Comparison of ENCODE assay signal across 11 cellular contexts in genomic region chr1:152777510-152778137, GRCh38. TPM values are rescaled to one million over a fixed set of nuclear protein-coding genes. Genes with fewer than 3 reads are reported as not detected.
A peak's percentile ranks its signal among the peaks of the same experiment; 100 is the strongest.
DNase-seq lines count a peak whose midpoint lies in the region; TF ChIP-seq lines count a peak whose summit lies in the region.
"Had no signal": no experiment of that assay in that cellular context is flagged by ENCODE, and none has a peak within 500 bp of the region (broad histone marks: within the 10 kb centered on the region; RNA-seq: fewer than 3 reads in every experiment).

No MANE protein-coding gene starts in this region.

- DNase-seq in NCI-H146 (lab: John Stamatoyannopoulos, UW) (peak; percentile 21), NCI-H146 treated with DMSO at 0.1 percent for 48 hours (lab: John Stamatoyannopoulos, UW; ENCODE audit: unreplicated experiment) (no peak), GM13977 (ENCODE audit: low spot score) (peak; percentile 43), fibroblast of villous mesenchyme (ENCODE audit: low read depth) (no peak), smooth muscle cell (lab: John Stamatoyannopoulos, UW; ENCODE audit: unreplicated experiment) (no peak), T-helper 2 cell (no peak), esophagus muscularis mucosa (ENCODE audit: extremely low spot score) (no peak)
- DNase-seq: colonic mucosa had no signal

- no peak for TF ChIP-seq POLR2A in esophagus muscularis mucosa (IDR thresholded peaks at IDR 0.05; ENCODE audit: low read depth)

- H3K9me3 ChIP-seq in OCI-LY3 (ENCODE audit: insufficient read depth, low read length) (no peaks in the 10 kb centered on the region), smooth muscle cell (replicated peaks; ENCODE audit: low read depth) (peaks cover 7% of the 10 kb centered on the region), esophagus muscularis mucosa (no peaks in the 10 kb centered on the region)
- H3K9me3 ChIP-seq: colonic mucosa, neutrophil had no signal

- peak; percentile 49 for TF ChIP-seq CTCF in GM13977 (IDR thresholded peaks at IDR 0.05; ENCODE audit: extremely low read depth, insufficient read depth, missing control alignments)
- TF ChIP-seq CTCF in OCI-LY3 (IDR thresholded peaks at IDR 0.05; ENCODE audit: low read depth, low read length), result peak; percentile 53
- TF ChIP-seq CTCF in fibroblast of villous mesenchyme (IDR thresholded peaks at IDR 0.05; ENCODE audit: insufficient read depth, low read depth, low read length), result peak; percentile 13
- TF ChIP-seq CTCF in smooth muscle cell (IDR thresholded peaks at IDR 0.05; ENCODE audit: borderline replicate concordance, insufficient read depth, poor library complexity, severe bottlenecking), result no peak
- no peak for TF ChIP-seq CTCF in esophagus muscularis mucosa (IDR thresholded peaks at IDR 0.05)

- intact Hi-C loops in esophagus muscularis mucosa (cut with DNase I), result no loop called here

- H4K20me1 ChIP-seq in OCI-LY3 (ENCODE audit: insufficient read depth, low read length) (no peaks in the 10 kb centered on the region), smooth muscle cell (ENCODE audit: low read depth) (no peaks in the 10 kb centered on the region)

- H3F3A ChIP-seq in smooth muscle cell (ENCODE audit: low read depth), result no peaks in the 10 kb centered on the region

- H3K9ac ChIP-seq in OCI-LY3 (ENCODE audit: low read length), result no peak overlapping the region
- H3K9ac ChIP-seq in smooth muscle cell (ENCODE audit: low read depth), result no peak overlapping the region

- in situ Hi-C loops in GM13977 (cut with MboI; ENCODE audit: low pct_unique_long_range_greater_than_20kb, low sequenced_read_pairs, unreplicated experiment), result no loop called here

- no peak for TF ChIP-seq EP300 in esophagus muscularis mucosa (IDR thresholded peaks at IDR 0.05)

- H3K4me3 ChIP-seq in OCI-LY3 (ENCODE audit: low read length), result no peak overlapping the region
- no peak overlapping the region for H3K4me3 ChIP-seq in fibroblast of villous mesenchyme (ENCODE audit: low read depth, low read length)
- H3K4me3 ChIP-seq in smooth muscle cell, result no peak overlapping the region
- no peak overlapping the region for H3K4me3 ChIP-seq in esophagus muscularis mucosa
- H3K4me3 ChIP-seq: colonic mucosa had no signal

- WGBS in smooth muscle cell (ENCODE audit: low lambda C conversion rate), result 55% methylated on average over 4 of the region's 4 CpGs
- 67% methylated on average over 4 of the region's 4 CpGs for WGBS in esophagus muscularis mucosa

- no peaks in the 10 kb centered on the region for H3K79me2 ChIP-seq in OCI-LY3 (ENCODE audit: low read length)
- H3K79me2 ChIP-seq in smooth muscle cell (ENCODE audit: low read depth), result no peaks in the 10 kb centered on the region

- H3K4me1 ChIP-seq in OCI-LY3 (ENCODE audit: low read length), result no peaks in the 10 kb centered on the region
- H3K4me1 ChIP-seq in smooth muscle cell (ENCODE audit: low read depth), result no peaks in the 10 kb centered on the region
- no peaks in the 10 kb centered on the region for H3K4me1 ChIP-seq in esophagus muscularis mucosa
- H3K4me1 ChIP-seq: colonic mucosa had no signal

- H2AFZ ChIP-seq in OCI-LY3 (ENCODE audit: low read depth, low read length) (no peak overlapping the region), smooth muscle cell (ENCODE audit: low read depth) (no peak overlapping the region)

- H3K36me3 ChIP-seq in OCI-LY3 (replicated peaks; ENCODE audit: low read depth, low read length), result no peaks in the 10 kb centered on the region
- H3K36me3 ChIP-seq in smooth muscle cell (ENCODE audit: low read depth), result no peaks in the 10 kb centered on the region
- no peaks in the 10 kb centered on the region for H3K36me3 ChIP-seq in esophagus muscularis mucosa
- H3K36me3 ChIP-seq: colonic mucosa, neutrophil had no signal

- H3K27me3 ChIP-seq in OCI-LY3 (ENCODE audit: low read depth, low read length) (peaks cover 41% of the 10 kb centered on the region), smooth muscle cell (ENCODE audit: low read depth) (no peaks in the 10 kb centered on the region), esophagus muscularis mucosa (peaks cover 0 to 4% (median 0%) of the 10 kb centered on the region in 4 donors)
- H3K27me3 ChIP-seq: colonic mucosa had no signal

- H3K27ac ChIP-seq in OCI-LY3 (ENCODE audit: low read length) (no peak overlapping the region), smooth muscle cell (ENCODE audit: low read depth) (no peak overlapping the region), esophagus muscularis mucosa (replicated peaks in 1 of 4) (no peak overlapping the region)
- H3K27ac ChIP-seq: colonic mucosa, neutrophil had no signal

- no peak overlapping the region for H3K4me2 ChIP-seq in OCI-LY3 (ENCODE audit: low read length)
- no peak overlapping the region for H3K4me2 ChIP-seq in smooth muscle cell

RNA-seq across cellular contexts. Expression of gene LCE1F, which starts 2.7 kb away (rescaled TPM):
- not detected in 2 replicates for total RNA-seq in fibroblast of villous mesenchyme
- total RNA-seq in smooth muscle cell, result not detected in 2 replicates
- polyA plus RNA-seq in smooth muscle cell, result not detected in 2 replicates
- total RNA-seq in esophagus muscularis mucosa, result not detected
- total RNA-seq: activated T-helper 1 cell treated with anti-CD3 and anti-CD28 coated beads, Interleukin-12 subunit alpha, Interleukin-12 subunit beta, Interleukin-2, Interleukin-4 antibody, amounts not matched to agents 30 ng/mL and 10 ng/mL and 1 ng/mL, durations not matched to agents 14 hours and 24 hours and 36 hours; colonic mucosa had no signal

RNA-seq across cellular contexts. Expression of gene LCE1E, which starts 8.4 kb away (rescaled TPM):
- total RNA-seq in fibroblast of villous mesenchyme (not detected in 2 replicates), smooth muscle cell (not detected in 2 replicates), esophagus muscularis mucosa (not detected)
- not detected in 2 replicates for polyA plus RNA-seq in smooth muscle cell
- total RNA-seq: activated T-helper 1 cell treated with anti-CD3 and anti-CD28 coated beads, Interleukin-12 subunit alpha, Interleukin-12 subunit beta, Interleukin-2, Interleukin-4 antibody, amounts not matched to agents 30 ng/mL and 10 ng/mL and 1 ng/mL, durations not matched to agents 14 hours and 24 hours and 36 hours; colonic mucosa had no signal

RNA-seq across cellular contexts. Expression of gene LCE1D, which starts 18.9 kb away (rescaled TPM):
- total RNA-seq in fibroblast of villous mesenchyme, result not detected in 2 replicates
- not detected in 2 replicates for total RNA-seq in smooth muscle cell
- polyA plus RNA-seq in smooth muscle cell, result not detected in 2 replicates
- not detected for total RNA-seq in esophagus muscularis mucosa
- total RNA-seq: activated T-helper 1 cell treated with anti-CD3 and anti-CD28 coated beads, Interleukin-12 subunit alpha, Interleukin-12 subunit beta, Interleukin-2, Interleukin-4 antibody, amounts not matched to agents 30 ng/mL and 10 ng/mL and 1 ng/mL, durations not matched to agents 14 hours and 24 hours and 36 hours; colonic mucosa had no signal

RNA-seq across cellular contexts. Expression of gene KPRP, which starts 19.8 kb away (rescaled TPM):
- total RNA-seq in fibroblast of villous mesenchyme (not detected in 2 replicates), smooth muscle cell (not detected in 2 replicates), esophagus muscularis mucosa (not detected)
- polyA plus RNA-seq in smooth muscle cell, result not detected in 2 replicates
- total RNA-seq: activated T-helper 1 cell treated with anti-CD3 and anti-CD28 coated beads, Interleukin-12 subunit alpha, Interleukin-12 subunit beta, Interleukin-2, Interleukin-4 antibody, amounts not matched to agents 30 ng/mL and 10 ng/mL and 1 ng/mL, durations not matched to agents 14 hours and 24 hours and 36 hours; colonic mucosa had no signal

RNA-seq across cellular contexts. Expression of gene LCE1C, which starts 28.8 kb away (rescaled TPM):
- total RNA-seq in fibroblast of villous mesenchyme, result not detected in 2 replicates
- total RNA-seq in smooth muscle cell, result not detected in 2 replicates
- polyA plus RNA-seq in smooth muscle cell, result not detected in 2 replicates
- not detected for total RNA-seq in esophagus muscularis mucosa
- total RNA-seq: activated T-helper 1 cell treated with anti-CD3 and anti-CD28 coated beads, Interleukin-12 subunit alpha, Interleukin-12 subunit beta, Interleukin-2, Interleukin-4 antibody, amounts not matched to agents 30 ng/mL and 10 ng/mL and 1 ng/mL, durations not matched to agents 14 hours and 24 hours and 36 hours; colonic mucosa had no signal

Comparison
In these comparisons a context has a peak if more than half of its experiments do, and no peak if none do; other contexts are left out.
1. DNase-seq: peak in NCI-H146 (single experiment) and GM13977 (single experiment); none in NCI-H146 treated with DMSO at 0.1 percent for 48 hours (single experiment), fibroblast of villous mesenchyme (single experiment), smooth muscle cell (single experiment), T-helper 2 cell (0 of 5) and esophagus muscularis mucosa (single experiment).
2. CTCF ChIP-seq: peak in GM13977 (single experiment), OCI-LY3 (single experiment) and fibroblast of villous mesenchyme (single experiment); none in smooth muscle cell (single experiment) and esophagus muscularis mucosa (0 of 3).